In genomic region chr6:137497722-137498463, GRCh38 we compare ENCODE assay signal across 9 cellular contexts. TPM values are rescaled to one million over a fixed set of nuclear protein-coding genes. Genes with fewer than 3 reads are reported as not detected.
DNase-seq lines count a peak whose midpoint lies in the region; ATAC-seq and TF ChIP-seq lines count a peak whose summit lies in the region.
"Had no signal": no experiment of that assay in that cellular context is flagged by ENCODE, and none has a peak within 500 bp of the region (broad histone marks: within the 10 kb centered on the region; RNA-seq: fewer than 3 reads in every experiment).

No MANE protein-coding gene starts in this region.

- peaks cover 65% of the 10 kb centered on the region for H3K27me3 Mint-ChIP-seq in CD8-positive, alpha-beta T cell (ENCODE audit: low read depth)

- intact Hi-C loops in CD8-positive, alpha-beta T cell (cut with DNase I, micrococcal nuclease) = loop anchor here in 1 of 2 experiments (10.0 kb wide), 1 partner anchor 153 kb away; no protein-coding TSS in a partner anchor
- intact Hi-C loops in colonic mucosa (cut with DNase I) = no loop called here
- intact Hi-C loops in uterus (cut with DNase I; ENCODE audit: low total_unique reads) = no loop called here

- H3K4me1 Mint-ChIP-seq in CD8-positive, alpha-beta T cell (ENCODE audit: low read depth) = peaks cover 42% of the 10 kb centered on the region

- POLR2A ChIA-PET in CD8-positive, alpha-beta T cell (lab: Charles Lee) = no interaction called here

- H3K4me3 Mint-ChIP-seq in CD8-positive, alpha-beta T cell = peak overlapping the region; percentile 56

- CTCF ChIA-PET in CD8-positive, alpha-beta T cell (lab: Charles Lee) = interaction anchor here (0.7 to 1.8 kb wide), 2 partner anchors 92 to 156 kb away, joined by 5 to 6 read pairs; no protein-coding TSS in a partner anchor

- H3K9ac ChIP-seq in colonic mucosa (ENCODE audit: low read depth in 2 of 2, low read length in 2 of 2) (no peak overlapping the region), muscle layer of colon (ENCODE audit: low read length) (no peak overlapping the region)

- H3K27me3 ChIP-seq in CD8-positive, alpha-beta T cell (ENCODE audit: insufficient read depth, low read length) = peaks cover 53% of the 10 kb centered on the region
- peaks cover 80% of the 10 kb centered on the region for H3K27me3 ChIP-seq in colonic mucosa
- H3K27me3 ChIP-seq in muscle layer of colon (ENCODE audit: control insufficient read depth in 1 of 2, insufficient read depth in 2 of 2, low read length in 2 of 2) = peaks cover 65 to 69% of the 10 kb centered on the region in 2 donors
- peaks cover 0 to 85% of the 10 kb centered on the region in 2 donors for H3K27me3 ChIP-seq in uterus

- H3K27ac Mint-ChIP-seq in CD8-positive, alpha-beta T cell = no peak overlapping the region

- H3K9me3 Mint-ChIP-seq in CD8-positive, alpha-beta T cell = no peaks in the 10 kb centered on the region

- H3K9me3 ChIP-seq in CD8-positive, alpha-beta T cell (ENCODE audit: low read length) = no peaks in the 10 kb centered on the region
- H3K9me3 ChIP-seq in colonic mucosa = no peaks in the 10 kb centered on the region
- H3K9me3 ChIP-seq in muscle layer of colon (ENCODE audit: low read length) = peaks cover 4% of the 10 kb centered on the region
- H3K9me3 ChIP-seq in uterus = no peaks in the 10 kb centered on the region

- peaks cover 51% of the 10 kb centered on the region for H3K4me1 ChIP-seq in CD8-positive, alpha-beta T cell (ENCODE audit: insufficient read depth, low read length)
- peaks cover 12% of the 10 kb centered on the region for H3K4me1 ChIP-seq in colonic mucosa
- H3K4me1 ChIP-seq in muscle layer of colon (ENCODE audit: insufficient read depth, low read length) = peaks cover 26% of the 10 kb centered on the region
- H3K4me1 ChIP-seq in uterus = no peaks in the 10 kb centered on the region

- TF ChIP-seq POLR2A in uterus (IDR thresholded peaks at IDR 0.05) = no peak

- no peaks in the 10 kb centered on the region for H3K36me3 Mint-ChIP-seq in CD8-positive, alpha-beta T cell

- no peak for TF ChIP-seq CTCF in CD8-positive, alpha-beta T cell (IDR thresholded peaks at IDR 0.05)
- TF ChIP-seq CTCF in colonic mucosa (IDR thresholded peaks at IDR 0.05) (no peak), uterus (IDR thresholded peaks at IDR 0.05) (no peak)

- no peaks in the 10 kb centered on the region for H3K36me3 ChIP-seq in CD8-positive, alpha-beta T cell (ENCODE audit: insufficient read depth, low read length)
- H3K36me3 ChIP-seq in colonic mucosa (no peaks in the 10 kb centered on the region), muscle layer of colon (ENCODE audit: insufficient read depth, low read length) (no peaks in the 10 kb centered on the region), uterus (peaks cover 0 to 2% of the 10 kb centered on the region in 2 donors)

- H3K27ac ChIP-seq in CD8-positive, alpha-beta T cell (ENCODE audit: low read depth, low read length) = no peak overlapping the region
- H3K27ac ChIP-seq in colonic mucosa (no peak overlapping the region), muscle layer of colon (ENCODE audit: low read depth, low read length) (no peak overlapping the region), uterus (no peak overlapping the region)

- no peak for TF ChIP-seq RAD21 in Ishikawa (IDR thresholded peaks at IDR 0.05; ENCODE audit: low read depth)

- no peak for TF ChIP-seq EP300 in Ishikawa (IDR thresholded peaks at IDR 0.05; ENCODE audit: borderline replicate concordance)

- peak; percentile 59 for ATAC-seq in CD8-positive, alpha-beta T cell
- ATAC-seq in GM19455 (IDR thresholded peaks at IDR 0.05; ENCODE audit: unreplicated experiment) = no peak
- no peak for ATAC-seq in GM21367 (IDR thresholded peaks at IDR 0.05; ENCODE audit: unreplicated experiment)

- DNase-seq in CD8-positive, alpha-beta T cell = peak in 2 of 7 experiments; percentile 16 to 60
- no peak for DNase-seq in colonic mucosa
- no peak for DNase-seq in uterus
- no peak for DNase-seq in HUDEP-2 (lab: John Stamatoyannopoulos, UW; ENCODE audit: unreplicated experiment in 76 of 76)
- DNase-seq: NCI-H1930 had no signal

- peak overlapping the region; percentile 40 for H3K4me3 ChIP-seq in CD8-positive, alpha-beta T cell (ENCODE audit: low read depth, low read length)
- peak overlapping the region; percentile 0 for H3K4me3 ChIP-seq in colonic mucosa
- H3K4me3 ChIP-seq in muscle layer of colon (ENCODE audit: low read depth in 1 of 2, low read length in 2 of 2) = peak overlapping the region; percentile 16 to 35
- H3K4me3 ChIP-seq in uterus = no peak overlapping the region

TF ChIP-seq in Ishikawa, 13 proteins besides CTCF, POLR2A, EP300 and RAD21:
- no peak for TF ChIP-seq REST (IDR thresholded peaks at IDR 0.05; ENCODE audit: low read depth)
- TF ChIP-seq TCF12 (IDR thresholded peaks at IDR 0.05; ENCODE audit: low read depth) = no peak
- TF ChIP-seq MAX (IDR thresholded peaks at IDR 0.05) = peak; percentile 56
- TF ChIP-seq YY1 (IDR thresholded peaks at IDR 0.05; ENCODE audit: low read depth) = no peak
- TF ChIP-seq CREB1 (IDR thresholded peaks at IDR 0.05; ENCODE audit: low read depth) = no peak
- TF ChIP-seq TAF1 (IDR thresholded peaks at IDR 0.05; ENCODE audit: low read depth) = no peak

RNA-seq across cellular contexts. Expression of gene OLIG3, which starts 3.7 kb away (rescaled TPM):
- not detected for total RNA-seq in CD8-positive, alpha-beta T cell
- total RNA-seq in colonic mucosa = not detected
- not detected for total RNA-seq in uterus

Comparison
In these comparisons a context has a peak if more than half of its experiments do, and no peak if none do; other contexts are left out.
1. H3K4me3 ChIP-seq: peak in CD8-positive, alpha-beta T cell (single experiment), colonic mucosa (single experiment) and muscle layer of colon (2 of 2); none in uterus (0 of 2).